Comparison of ENCODE assay signal across 8 cellular contexts in genomic region chr3:161096771-161097367, GRCh38. TPM values are rescaled to one million over a fixed set of nuclear protein-coding genes. Genes with fewer than 3 reads are reported as not detected.
DNase-seq lines count a peak whose midpoint lies in the region; ATAC-seq, FAIRE-seq and TF ChIP-seq lines count a peak whose summit lies in the region.

No MANE protein-coding gene starts in this region.

- no peak overlapping the region for H3K27ac ChIP-seq in A549
- H3K27ac ChIP-seq in gastroesophageal sphincter, result no peak overlapping the region

- no peak overlapping the region for H3K4me3 Mint-ChIP-seq in chondrocyte (ENCODE audit: unreplicated experiment)

- TF ChIP-seq POLR2A in A549 (IDR thresholded peaks at IDR 0.05; ENCODE audit: low read length) (no peak), GM12892 (IDR thresholded peaks at IDR 0.05; ENCODE audit: low read depth, low read length) (no peak), gastroesophageal sphincter (IDR thresholded peaks at IDR 0.05) (no peak)

- no peak overlapping the region for H3K4me3 ChIP-seq in A549
- H3K4me3 ChIP-seq in gastroesophageal sphincter, result no peak overlapping the region

- FAIRE-seq in A549 (lab: Jason Lieb, UNC), result no peak
- FAIRE-seq in GM12892 (lab: Jason Lieb, UNC), result peak; percentile 70

- H3K36me3 Mint-ChIP-seq in chondrocyte (ENCODE audit: low read depth), result peaks cover 11% of the 10 kb centered on the region

- POLR2A ChIA-PET in A549 (lab: Yijun Ruan, JAX), result no interaction called here

- H3K4me1 Mint-ChIP-seq in chondrocyte (ENCODE audit: low read depth), result no peaks in the 10 kb centered on the region

- peak in 1 of 2 experiments; percentile 71; a peak in 3 of 6 replicates for ATAC-seq in A549
- no peak for ATAC-seq in GM21723 (IDR thresholded peaks at IDR 0.05; ENCODE audit: unreplicated experiment)
- ATAC-seq in gastroesophageal sphincter, result no peak

- H3K27me3 ChIP-seq in gastroesophageal sphincter, result no peaks in the 10 kb centered on the region

- no peaks in the 10 kb centered on the region for H3K9me3 ChIP-seq in A549
- no peaks in the 10 kb centered on the region for H3K9me3 ChIP-seq in gastroesophageal sphincter

- TF ChIP-seq CTCF in A549 (IDR thresholded peaks at IDR 0.05), result peak; percentile 42
- TF ChIP-seq CTCF in chondrocyte (IDR thresholded peaks at IDR 0.05), result peak; percentile 69
- TF ChIP-seq CTCF in gastroesophageal sphincter (IDR thresholded peaks at IDR 0.05), result no peak

- no peak overlapping the region for H3K27ac Mint-ChIP-seq in chondrocyte (ENCODE audit: unreplicated experiment)

- H3K4me1 ChIP-seq in A549 (no peaks in the 10 kb centered on the region), gastroesophageal sphincter (no peaks in the 10 kb centered on the region)

- H3K27me3 Mint-ChIP-seq in chondrocyte (ENCODE audit: low read depth), result no peaks in the 10 kb centered on the region

- DNase-seq in A549 (ENCODE audit: low read depth in 1 of 2, low spot score in 1 of 2) (peak; percentile 3 to 14), GM12892 (ENCODE audit: insufficient read length) (no peak), NCI-H526 treated with DMSO at 0.1 percent for 48 hours (lab: John Stamatoyannopoulos, UW) (peak; percentile 7), chondrocyte (ENCODE audit: low spot score) (no peak), HPDE6-E6E7 (ENCODE audit: extremely low spot score) (no peak)
- DNase-seq in activated effector memory CD4-positive, alpha-beta T cell treated with anti-CD3 and anti-CD28 coated beads, Interleukin-2, amount 50 U/mL, for 16 hours, result no peak

- CTCF ChIA-PET in A549 (lab: Yijun Ruan, JAX), result interaction anchor here (0.6 to 2.0 kb wide), 5 partner anchors 11 to 319 kb away, joined by 3 to 5 read pairs (median 4); no protein-coding TSS in a partner anchor

- H3K4me2 ChIP-seq in A549, result no peak overlapping the region

- peaks cover 0 to 38% of the 10 kb centered on the region in 2 donors for H3K36me3 ChIP-seq in gastroesophageal sphincter

- TF ChIP-seq EP300 in A549 (IDR thresholded peaks at IDR 0.05) (no peak), gastroesophageal sphincter (IDR thresholded peaks at IDR 0.05) (no peak)

- 67% methylated on average over 7 of the region's 7 CpGs for WGBS in A549 (ENCODE audit: missing lambda C conversion rate)
- 75 to 81% methylated on average over 5 to 7 of the region's 7 CpGs for WGBS in gastroesophageal sphincter (ENCODE audit: low coverage in 1 of 2), 2 donors

- no peaks in the 10 kb centered on the region for H3K9me3 Mint-ChIP-seq in chondrocyte (ENCODE audit: low read depth)

- peak; percentile 32 to 35; a peak in 4 of 5 replicates for TF ChIP-seq RAD21 in A549 (conservative IDR thresholded peaks at IDR 0.05 in 1 of 2, IDR thresholded peaks at IDR 0.05 in 1 of 2)

TF ChIP-seq in A549, 52 proteins besides CTCF, POLR2A, EP300 and RAD21:
- TF ChIP-seq KDM5A (IDR thresholded peaks at IDR 0.05) (no peak), SMC3 (IDR thresholded peaks at IDR 0.05) (peak; percentile 59; the same call in 2 of the 3 replicates)

RNA-seq across cellular contexts. Expression of gene B3GALNT1, which starts 8.3 kb away (rescaled TPM):
- 0.14 and 0.36 TPM in 2 replicates for polyA plus RNA-seq in A549 (2011; rRNA removed)
- polyA plus RNA-seq in A549 (2012; cell fraction: cytosol; rRNA removed), result 0.09 and 0.22 TPM in 2 replicates
- polyA plus RNA-seq in A549 (2012; cell fraction: nucleus; rRNA removed), result 0.12 and 0.28 TPM in 2 replicates
- polyA plus RNA-seq in A549 (2017; fragmentation: RNase III; extraction: RNeasy Plus Mini Kit Qiagen cat#74134 plus additional on column Dnase treatment), result 0.05 to 0.17 TPM (median 0.13 TPM) in 3 replicates
- polyA minus RNA-seq in A549 (2011; rRNA and poly(A)+ RNA removed), result 0.33 TPM in 1 of 2 replicates, not detected in the other
- polyA plus RNA-seq in GM12892 (2012; ENCODE audit: missing spikeins), result 1.6 TPM
- 14.1 to 24.8 TPM (median 22.0 TPM) in 3 replicates for total RNA-seq in chondrocyte
- total RNA-seq in gastroesophageal sphincter, result 1 to 10 TPM; 1.6 to 6.1 (median 3.9) TPM

Comparison
In these comparisons a context has a peak if more than half of its experiments do, and no peak if none do; other contexts are left out.
1. DNase-seq: peak in A549 (2 of 2) and NCI-H526 treated with DMSO at 0.1 percent for 48 hours (single experiment); none in GM12892 (single experiment), chondrocyte (single experiment), HPDE6-E6E7 (single experiment) and activated effector memory CD4-positive, alpha-beta T cell treated with anti-CD3 and anti-CD28 coated beads, Interleukin-2, amount 50 U/mL, for 16 hours (single experiment).
2. CTCF ChIP-seq: peak in A549 (single experiment) and chondrocyte (single experiment); none in gastroesophageal sphincter (0 of 4).